ENCODE assay signal across 26 cellular contexts in genomic region chr20:46642944-46643343, GRCh38. TPM values are rescaled to one million over a fixed set of nuclear protein-coding genes. Genes with fewer than 3 reads are reported as not detected.
"Had no signal": no experiment of that assay in that cellular context is flagged by ENCODE, and none has a peak within 500 bp of the region (broad histone marks: within the 10 kb centered on the region; RNA-seq: fewer than 3 reads in every experiment).

No MANE protein-coding gene starts in this region.

- H2AFZ ChIP-seq: hepatocyte had no signal

- H3K4me1 ChIP-seq: colonic mucosa, esophagus squamous epithelium, gastrocnemius medialis, left lung, lower lobe of right lung had no signal

- H3K36me3 Mint-ChIP-seq: immature natural killer cell; naive thymus-derived CD4-positive, alpha-beta T cell had no signal

- H3K4me3 Mint-ChIP-seq: dendritic cell treated with granulocyte-macrophage colony-stimulating factor and Interleukin-4, amounts not matched to agents 40 ng/mL and 50 ng/mL, for 4 days; effector memory CD8-positive, alpha-beta T cell; endodermal cell; immature natural killer cell; naive thymus-derived CD4-positive, alpha-beta T cell had no signal

- H3K9me3 ChIP-seq: colonic mucosa, esophagus squamous epithelium, gastrocnemius medialis, heart left ventricle, left lung, lower lobe of right lung had no signal

- H3K4me2 ChIP-seq: hepatocyte had no signal

- H3K4me3 ChIP-seq: colonic mucosa, esophagus squamous epithelium, gastrocnemius medialis, heart left ventricle, hepatocyte, left lung, lower lobe of right lung had no signal

- H3K27ac Mint-ChIP-seq: dendritic cell treated with granulocyte-macrophage colony-stimulating factor and Interleukin-4, amounts not matched to agents 40 ng/mL and 50 ng/mL, for 4 days; effector memory CD8-positive, alpha-beta T cell; endodermal cell; immature natural killer cell had no signal

- ATAC-seq: effector memory CD8-positive, alpha-beta T cell; esophagus mucosa; gastrocnemius medialis; left lung; lower lobe of right lung; naive thymus-derived CD4-positive, alpha-beta T cell had no signal

- DNase-seq: colonic mucosa; cortex of kidney; effector CD8-positive, alpha-beta T cell; effector memory CD8-positive, alpha-beta T cell; endodermal cell; erythroblast; esophagus squamous epithelium; foreskin fibroblast; foreskin melanocyte; gastrocnemius medialis; hypothalamus; immature natural killer cell; left cardiac atrium; left lung; left ventricle myocardium superior; lower lobe of right lung; mesenchymal stem cell; midbrain; naive thymus-derived CD4-positive, alpha-beta T cell had no signal

- H3K4me1 Mint-ChIP-seq: immature natural killer cell; naive thymus-derived CD4-positive, alpha-beta T cell had no signal

- H3K27ac ChIP-seq: colonic mucosa, epithelial cell of prostate, esophagus squamous epithelium, gastrocnemius medialis, heart left ventricle, hepatocyte, left lung, lower lobe of right lung had no signal

- FAIRE-seq: endometrium had no signal

- H3K27me3 ChIP-seq: colonic mucosa, esophagus squamous epithelium, gastrocnemius medialis, heart left ventricle, hepatocyte, left lung had no signal

- H3K36me3 ChIP-seq: colonic mucosa, esophagus squamous epithelium, gastrocnemius medialis, heart left ventricle, left lung, lower lobe of right lung had no signal

- H3K79me2 ChIP-seq: hepatocyte had no signal

- H3K9me3 Mint-ChIP-seq: dendritic cell treated with granulocyte-macrophage colony-stimulating factor and Interleukin-4, amounts not matched to agents 40 ng/mL and 50 ng/mL, for 4 days; effector memory CD8-positive, alpha-beta T cell; immature natural killer cell; naive thymus-derived CD4-positive, alpha-beta T cell had no signal

RNA-seq across cellular contexts. Expression of gene SLC13A3, which starts 8.3 kb away (rescaled TPM):
- total RNA-seq: lung microvascular endothelial cell had no signal
- polyA plus RNA-seq: naive thymus-derived CD4-positive, alpha-beta T cell had no signal
